Comparison of ENCODE assay signal across 9 cellular contexts in genomic region chr11:62851807-62852522, GRCh38. TPM values are rescaled to one million over a fixed set of nuclear protein-coding genes. Genes with fewer than 3 reads are reported as not detected.
DNase-seq lines count a peak whose midpoint lies in the region; ATAC-seq and TF ChIP-seq lines count a peak whose summit lies in the region.
"Had no signal": no experiment of that assay in that cellular context is flagged by ENCODE, and none has a peak within 500 bp of the region (broad histone marks: within the 10 kb centered on the region; RNA-seq: fewer than 3 reads in every experiment).

No MANE protein-coding gene starts in this region.

- peaks cover 29% of the 10 kb centered on the region for H3K4me1 Mint-ChIP-seq in activated CD4-positive, alpha-beta T cell treated with anti-CD3 and anti-CD28 coated beads for 36 hours
- H3K4me1 Mint-ChIP-seq in activated T-helper 1 cell treated with anti-CD3 and anti-CD28 coated beads, Interleukin-12 subunit alpha, Interleukin-12 subunit beta, Interleukin-2, Interleukin-4 antibody, amounts not matched to agents 30 ng/mL and 10 ng/mL and 1 ng/mL, durations not matched to agents 14 hours and 24 hours and 36 hours (ENCODE audit: low read depth) = peaks cover 39% of the 10 kb centered on the region
- peaks cover 41% of the 10 kb centered on the region for H3K4me1 Mint-ChIP-seq in nephron progenitor cell

- peaks cover 40% of the 10 kb centered on the region for H3K36me3 ChIP-seq in HUES48 (ENCODE audit: control insufficient read depth, insufficient read depth, low read length)

- no peak for DNase-seq in activated CD4-positive, alpha-beta T cell treated with anti-CD3 and anti-CD28 coated beads for 36 hours
- DNase-seq in activated CD4-positive, alpha-beta T cell treated with anti-CD3 and anti-CD28 coated beads for 48 hours = no peak
- DNase-seq in activated T-helper 1 cell treated with anti-CD3 and anti-CD28 coated beads, Interleukin-12 subunit alpha, Interleukin-12 subunit beta, Interleukin-2, Interleukin-4 antibody, amounts not matched to agents 30 ng/mL and 10 ng/mL and 1 ng/mL, durations not matched to agents 14 hours and 24 hours and 36 hours (ENCODE audit: low spot score) = no peak
- DNase-seq in nephron progenitor cell (no peak), NCI-H446 (lab: John Stamatoyannopoulos, UW) (no peak), MV-4-11 (lab: John Stamatoyannopoulos, UW) (no peak)

- POLR2A ChIA-PET in activated CD4-positive, alpha-beta T cell treated with anti-CD3 and anti-CD28 coated beads for 36 hours (lab: Charles Lee) = interaction anchor here (0.6 to 9.3 kb wide), 11 partner anchors 9 to 884 kb away, joined by 3 to 383 read pairs (median 4); partner anchors contain the start of genes SLC3A2, TTC9C, WDR74 and ZBTB3

- TF ChIP-seq CTCF in nephron progenitor cell (IDR thresholded peaks at IDR 0.05) = no peak

- H3K9me3 Mint-ChIP-seq in activated CD4-positive, alpha-beta T cell treated with anti-CD3 and anti-CD28 coated beads for 36 hours (ENCODE audit: low read depth) = no peaks in the 10 kb centered on the region
- no peaks in the 10 kb centered on the region for H3K9me3 Mint-ChIP-seq in activated T-helper 1 cell treated with anti-CD3 and anti-CD28 coated beads, Interleukin-12 subunit alpha, Interleukin-12 subunit beta, Interleukin-2, Interleukin-4 antibody, amounts not matched to agents 30 ng/mL and 10 ng/mL and 1 ng/mL, durations not matched to agents 14 hours and 24 hours and 36 hours
- peaks cover 9% of the 10 kb centered on the region for H3K9me3 Mint-ChIP-seq in nephron progenitor cell

- H3K27me3 Mint-ChIP-seq in activated CD4-positive, alpha-beta T cell treated with anti-CD3 and anti-CD28 coated beads for 36 hours = no peaks in the 10 kb centered on the region
- peaks cover 5% of the 10 kb centered on the region for H3K27me3 Mint-ChIP-seq in activated T-helper 1 cell treated with anti-CD3 and anti-CD28 coated beads, Interleukin-12 subunit alpha, Interleukin-12 subunit beta, Interleukin-2, Interleukin-4 antibody, amounts not matched to agents 30 ng/mL and 10 ng/mL and 1 ng/mL, durations not matched to agents 14 hours and 24 hours and 36 hours (ENCODE audit: insufficient read depth)
- peaks cover 7% of the 10 kb centered on the region for H3K27me3 Mint-ChIP-seq in nephron progenitor cell (ENCODE audit: low read depth, poor library complexity)

- H3K27me3 ChIP-seq in HUES48 (ENCODE audit: control insufficient read depth, insufficient read depth, low read length) = no peaks in the 10 kb centered on the region

- H3K9me3 ChIP-seq in HUES48 (ENCODE audit: control insufficient read depth, insufficient read depth, low read length) = no peaks in the 10 kb centered on the region

- peak overlapping the region; percentile 89 for H3K27ac Mint-ChIP-seq in activated CD4-positive, alpha-beta T cell treated with anti-CD3 and anti-CD28 coated beads for 36 hours
- H3K27ac Mint-ChIP-seq in activated T-helper 1 cell treated with anti-CD3 and anti-CD28 coated beads, Interleukin-12 subunit alpha, Interleukin-12 subunit beta, Interleukin-2, Interleukin-4 antibody, amounts not matched to agents 30 ng/mL and 10 ng/mL and 1 ng/mL, durations not matched to agents 14 hours and 24 hours and 36 hours = peak overlapping the region; percentile 83
- peak overlapping the region; percentile 96 for H3K27ac Mint-ChIP-seq in nephron progenitor cell

- peak overlapping the region; percentile 90 for H3K4me3 ChIP-seq in HUES48 (ENCODE audit: low read depth, low read length)

- peaks cover 57% of the 10 kb centered on the region for H3K36me3 Mint-ChIP-seq in activated CD4-positive, alpha-beta T cell treated with anti-CD3 and anti-CD28 coated beads for 36 hours (ENCODE audit: low read depth)
- peaks cover 49% of the 10 kb centered on the region for H3K36me3 Mint-ChIP-seq in activated T-helper 1 cell treated with anti-CD3 and anti-CD28 coated beads, Interleukin-12 subunit alpha, Interleukin-12 subunit beta, Interleukin-2, Interleukin-4 antibody, amounts not matched to agents 30 ng/mL and 10 ng/mL and 1 ng/mL, durations not matched to agents 14 hours and 24 hours and 36 hours (ENCODE audit: low read depth)
- peaks cover 43% of the 10 kb centered on the region for H3K36me3 Mint-ChIP-seq in nephron progenitor cell (ENCODE audit: low read depth)

- CTCF ChIA-PET in activated CD4-positive, alpha-beta T cell treated with anti-CD3 and anti-CD28 coated beads for 36 hours (lab: Charles Lee) = interaction anchor here (0.7 to 1.7 kb wide), 5 partner anchors 9 to 1392 kb away, joined by 3 to 7 read pairs (median 3); partner anchors contain the start of gene POLR2G

- intact Hi-C loops in activated CD4-positive, alpha-beta T cell treated with anti-CD3 and anti-CD28 coated beads for 36 hours (cut with DNase I, micrococcal nuclease) = no loop called here
- intact Hi-C loops in activated T-helper 1 cell treated with anti-CD3 and anti-CD28 coated beads, Interleukin-12 subunit alpha, Interleukin-12 subunit beta, Interleukin-2, Interleukin-4 antibody, amounts not matched to agents 30 ng/mL and 10 ng/mL and 1 ng/mL, durations not matched to agents 14 hours and 24 hours and 36 hours (cut with micrococcal nuclease) = no loop called here

- peak overlapping the region; percentile 99 for H3K9ac ChIP-seq in HUES48 (ENCODE audit: low read depth, low read length)

- peak overlapping the region; percentile 99 for H3K27ac ChIP-seq in HUES48 (ENCODE audit: low read depth, low read length)

- peaks cover 13% of the 10 kb centered on the region; the same call in 1 of the 2 replicates for H3K4me1 ChIP-seq in HUES48 (ENCODE audit: control insufficient read depth, insufficient read depth, low read length)

- peak overlapping the region; percentile 99 for H3K4me3 Mint-ChIP-seq in activated CD4-positive, alpha-beta T cell treated with anti-CD3 and anti-CD28 coated beads for 36 hours
- H3K4me3 Mint-ChIP-seq in activated T-helper 1 cell treated with anti-CD3 and anti-CD28 coated beads, Interleukin-12 subunit alpha, Interleukin-12 subunit beta, Interleukin-2, Interleukin-4 antibody, amounts not matched to agents 30 ng/mL and 10 ng/mL and 1 ng/mL, durations not matched to agents 14 hours and 24 hours and 36 hours = peak overlapping the region; percentile 98
- peak overlapping the region; percentile 53 for H3K4me3 Mint-ChIP-seq in nephron progenitor cell

- no peak for ATAC-seq in activated CD4-positive, alpha-beta T cell treated with anti-CD3 and anti-CD28 coated beads for 36 hours
- ATAC-seq in HG03097 (IDR thresholded peaks at IDR 0.05; ENCODE audit: low FRiP score, unreplicated experiment) = no peak
- ATAC-seq: sciatic nerve had no signal

RNA-seq across cellular contexts. Expression of gene WDR74, which starts 12.6 kb away (rescaled TPM):
- 10 to 100 TPM; 83.1 to 93.1 TPM for total RNA-seq in activated CD4-positive, alpha-beta T cell treated with anti-CD3 and anti-CD28 coated beads for 36 hours
- total RNA-seq in activated T-helper 1 cell treated with anti-CD3 and anti-CD28 coated beads, Interleukin-12 subunit alpha, Interleukin-12 subunit beta, Interleukin-2, Interleukin-4 antibody, amounts not matched to agents 30 ng/mL and 10 ng/mL and 1 ng/mL, durations not matched to agents 14 hours and 24 hours and 36 hours = 156 and 161 TPM in 2 replicates

RNA-seq across cellular contexts. Expression of gene TEX54, which starts 19.3 kb away (rescaled TPM):
- total RNA-seq in activated CD4-positive, alpha-beta T cell treated with anti-CD3 and anti-CD28 coated beads for 36 hours = under 1 TPM in 1 of 2 experiments, not detected in 1; 0.42 TPM
- 1.2 and 1.3 TPM in 2 replicates for total RNA-seq in activated T-helper 1 cell treated with anti-CD3 and anti-CD28 coated beads, Interleukin-12 subunit alpha, Interleukin-12 subunit beta, Interleukin-2, Interleukin-4 antibody, amounts not matched to agents 30 ng/mL and 10 ng/mL and 1 ng/mL, durations not matched to agents 14 hours and 24 hours and 36 hours
- total RNA-seq: sciatic nerve had no signal

RNA-seq across cellular contexts. Expression of gene STX5, which starts 20.1 kb away (rescaled TPM):
- total RNA-seq in activated CD4-positive, alpha-beta T cell treated with anti-CD3 and anti-CD28 coated beads for 36 hours = 10 to 100 TPM; 19.3 to 21.8 TPM
- total RNA-seq in activated T-helper 1 cell treated with anti-CD3 and anti-CD28 coated beads, Interleukin-12 subunit alpha, Interleukin-12 subunit beta, Interleukin-2, Interleukin-4 antibody, amounts not matched to agents 30 ng/mL and 10 ng/mL and 1 ng/mL, durations not matched to agents 14 hours and 24 hours and 36 hours = 34.2 and 39.9 TPM in 2 replicates

RNA-seq across cellular contexts. Expression of gene SLC3A2, which starts 28.7 kb away (rescaled TPM):
- total RNA-seq in activated CD4-positive, alpha-beta T cell treated with anti-CD3 and anti-CD28 coated beads for 36 hours = 100 to 1,000 TPM; 401 to 402 TPM
- total RNA-seq in activated T-helper 1 cell treated with anti-CD3 and anti-CD28 coated beads, Interleukin-12 subunit alpha, Interleukin-12 subunit beta, Interleukin-2, Interleukin-4 antibody, amounts not matched to agents 30 ng/mL and 10 ng/mL and 1 ng/mL, durations not matched to agents 14 hours and 24 hours and 36 hours = 397 and 399 TPM in 2 replicates

RNA-seq across cellular contexts. Expression of gene NXF1, which starts 46.7 kb away (rescaled TPM):
- 10 to 100 TPM; 89.5 to 97.6 TPM for total RNA-seq in activated CD4-positive, alpha-beta T cell treated with anti-CD3 and anti-CD28 coated beads for 36 hours
- total RNA-seq in activated T-helper 1 cell treated with anti-CD3 and anti-CD28 coated beads, Interleukin-12 subunit alpha, Interleukin-12 subunit beta, Interleukin-2, Interleukin-4 antibody, amounts not matched to agents 30 ng/mL and 10 ng/mL and 1 ng/mL, durations not matched to agents 14 hours and 24 hours and 36 hours = 155 and 158 TPM in 2 replicates
